In the genomic region with DNA sequence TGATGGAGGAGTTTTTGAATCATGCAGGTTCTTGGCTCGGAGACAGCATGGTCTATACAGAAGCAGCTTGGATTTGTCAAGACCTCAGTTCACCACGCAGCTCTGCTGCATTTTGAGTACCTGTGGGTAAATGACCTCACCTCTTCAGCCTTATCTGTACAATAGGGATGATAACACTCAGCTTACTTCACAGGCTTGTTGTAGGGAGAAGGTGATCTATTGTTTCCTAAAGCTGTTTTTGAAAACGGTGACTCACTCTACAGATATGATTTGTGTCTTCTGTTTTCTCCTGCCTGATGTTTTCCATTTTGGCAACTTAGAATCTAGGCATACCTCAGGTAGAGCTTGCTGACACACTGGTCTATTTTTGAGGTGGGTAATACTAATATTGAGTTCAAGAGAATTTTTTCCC, we compare ENCODE assay signal across 12 cellular contexts.
A peak's percentile ranks its signal among the peaks of the same experiment; 100 is the strongest.
DNase-seq lines count a peak whose midpoint lies in the region; ATAC-seq and TF ChIP-seq lines count a peak whose summit lies in the region.
"Had no signal": no experiment of that assay in that cellular context is flagged by ENCODE, and none has a peak within 500 bp of the region (broad histone marks: within the 10 kb centered on the region; RNA-seq: fewer than 3 reads in every experiment).

No MANE protein-coding gene starts in this region.

- no peak overlapping the region for H3K4me3 ChIP-seq in heart left ventricle
- no peak overlapping the region for H3K4me3 ChIP-seq in hepatocyte

- H3K4me2 ChIP-seq in hepatocyte = no peak overlapping the region

- intact Hi-C loops in heart left ventricle (cut with DNase I) (loop anchor here in 2 of 10 donors (5.0 to 10.0 kb wide), 2 partner anchors 78 to 220 kb away; partner anchors contain the start of gene FMNL2 (in 1 of the 2)), Right ventricle myocardium inferior (cut with DNase I) (no loop called here)

- no peak for TF ChIP-seq CTCF in heart left ventricle (IDR thresholded peaks at IDR 0.05)
- TF ChIP-seq CTCF in hepatocyte (IDR thresholded peaks at IDR 0.05; ENCODE audit: poor library complexity) = no peak

- H3K4me1 ChIP-seq in heart left ventricle (peaks cover 0 to 52% (median 8%) of the 10 kb centered on the region in 12 donors), hepatocyte (ENCODE audit: insufficient read depth) (no peaks in the 10 kb centered on the region)

- H3K27ac ChIP-seq in heart left ventricle (no peak overlapping the region), hepatocyte (peak overlapping the region; percentile 23), temporal lobe (ENCODE audit: low read depth, low read length) (peak overlapping the region; percentile 53)
- H3K27ac ChIP-seq: HL-60 had no signal

- no peaks in the 10 kb centered on the region for H4K20me1 ChIP-seq in hepatocyte (ENCODE audit: insufficient read depth, poor library complexity, severe bottlenecking)

- WGBS in heart left ventricle, 4 donors = 44 to 55% (median 50%) methylated on average over 3 of the region's 3 CpGs
- WGBS in hepatocyte (ENCODE audit: low lambda C conversion rate, missing lambda C conversion rate) = 27% methylated on average over 3 of the region's 3 CpGs

- no peaks in the 10 kb centered on the region for H3K9me2 ChIP-seq in hepatocyte (replicated peaks; ENCODE audit: insufficient read depth)

- TF ChIP-seq POLR2A in heart left ventricle (IDR thresholded peaks at IDR 0.05) = no peak

- H3K79me2 ChIP-seq in hepatocyte = peaks cover 93% of the 10 kb centered on the region

- no peaks in the 10 kb centered on the region for H3K36me3 ChIP-seq in heart left ventricle
- no peaks in the 10 kb centered on the region for H3K36me3 ChIP-seq in hepatocyte (replicated peaks; ENCODE audit: insufficient read depth, low read depth)

- H3K27me3 ChIP-seq in heart left ventricle (no peaks in the 10 kb centered on the region), hepatocyte (no peaks in the 10 kb centered on the region)

- no peak for DNase-seq in heart left ventricle
- no peak for DNase-seq in Right ventricle myocardium inferior (ENCODE audit: missing footprints)
- DNase-seq in SW480 (ENCODE audit: low spot score) = peak; percentile 57
- DNase-seq in hepatocyte (ENCODE audit: low spot score) = peak; percentile 34
- DNase-seq in midbrain (lab: John Stamatoyannopoulos, UW) = no peak
- no peak for DNase-seq in GDM1 (lab: John Stamatoyannopoulos, UW)
- no peak for DNase-seq in retina
- DNase-seq: CD4-positive, CD25-positive, alpha-beta regulatory T cell; naive thymus-derived CD8-positive, alpha-beta T cell; T1000 had no signal

- H2AFZ ChIP-seq in hepatocyte = no peak overlapping the region

- ATAC-seq in heart left ventricle = peak in 3 of 4 donors; percentile 35 to 67 (median 61)
- ATAC-seq in Right ventricle myocardium inferior = no peak
- ATAC-seq: naive thymus-derived CD8-positive, alpha-beta T cell had no signal

- no peaks in the 10 kb centered on the region for H3K9me3 ChIP-seq in heart left ventricle
- H3K9me3 ChIP-seq in hepatocyte (ENCODE audit: low read depth) = no peaks in the 10 kb centered on the region

Comparison
In these comparisons a context has a peak if more than half of its experiments do, and no peak if none do; other contexts are left out.
1. DNase-seq: peak in SW480 (single experiment) and hepatocyte (single experiment); none in heart left ventricle (0 of 5), Right ventricle myocardium inferior (single experiment), midbrain (single experiment), GDM1 (single experiment) and retina (single experiment).
2. H3K27ac ChIP-seq: peak in hepatocyte (single experiment) and temporal lobe (single experiment); none in heart left ventricle (0 of 12).